In genomic region chrX:24186986-24187385, GRCh38 we compare ENCODE assay signal across 1 cellular context.
TF ChIP-seq lines count a peak whose summit lies in the region.

No MANE protein-coding gene starts in this region.

TF ChIP-seq in WTC11, 78 proteins besides CTCF, POLR2A, EP300 and RAD21:
- TF ChIP-seq STAT6 (CRISPR knock-in tag; conservative IDR thresholded peaks at IDR 0.05; ENCODE audit: low read depth) (no peak), AR (CRISPR knock-in tag; IDR thresholded peaks at IDR 0.05) (no peak), USF1 (CRISPR knock-in tag; IDR thresholded peaks at IDR 0.05) (no peak), NR1H2 (CRISPR knock-in tag; IDR thresholded peaks at IDR 0.05) (no peak), ZNF512 (CRISPR knock-in tag; IDR thresholded peaks at IDR 0.05; ENCODE audit: borderline replicate concordance) (no peak), ATF1 (CRISPR knock-in tag; IDR thresholded peaks at IDR 0.05) (no peak)
